ENCODE assay signal across 23 cellular contexts in the genomic region with DNA sequence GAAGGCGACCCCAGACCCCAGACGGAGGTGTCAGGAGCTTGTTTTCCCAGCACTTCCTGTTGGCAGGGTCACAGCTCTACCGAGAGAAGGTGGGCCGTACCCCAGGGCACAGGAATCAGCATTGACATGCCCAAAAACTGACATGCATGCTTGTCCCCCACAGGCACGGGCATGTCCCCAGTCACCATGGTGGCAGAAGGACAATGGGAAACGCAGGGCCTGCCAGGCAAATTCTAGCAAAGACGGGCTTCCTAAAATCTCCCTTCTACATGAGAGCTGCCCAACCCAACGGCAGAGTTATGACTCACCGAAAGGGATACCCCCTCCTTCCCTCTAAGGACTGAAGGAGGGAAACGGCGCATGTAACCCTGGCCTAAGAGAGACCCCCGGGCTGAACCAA. TPM values are rescaled to one million over a fixed set of nuclear protein-coding genes. Genes with fewer than 3 reads are reported as not detected.
DNase-seq lines count a peak whose midpoint lies in the region; TF ChIP-seq lines count a peak whose summit lies in the region.
"Had no signal": no experiment of that assay in that cellular context is flagged by ENCODE, and none has a peak within 500 bp of the region (broad histone marks: within the 10 kb centered on the region; RNA-seq: fewer than 3 reads in every experiment).

No MANE protein-coding gene starts in this region.

- H3K36me3 Mint-ChIP-seq in neural progenitor cell, result no peaks in the 10 kb centered on the region
- H3K36me3 Mint-ChIP-seq: activated naive CD4-positive, alpha-beta T cell treated with anti-CD3 and anti-CD28 coated beads, Interleukin-2, amount 50 U/mL, for 24 hours; CD4-positive, CD25-positive, alpha-beta regulatory T cell had no signal

- POLR2A ChIA-PET in RWPE1 (lab: Yijun Ruan, JAX; ENCODE audit: low non-redundant PET), result no interaction called here

- H3K4me3 ChIP-seq in epithelial cell of esophagus (ENCODE audit: low read length) (no peak overlapping the region), mesendoderm (ENCODE audit: low read length) (no peak overlapping the region), spleen (no peak overlapping the region), neural progenitor cell (no peak overlapping the region), MG63 (no peak overlapping the region)
- H3K4me3 ChIP-seq: lower lobe of right lung, thyroid gland had no signal

- no peak overlapping the region for H3K4ac ChIP-seq in mesendoderm (ENCODE audit: low read depth, low read length)

- no CpG with 5 or more reads among the region's 12 CpGs for WGBS in mesendoderm (ENCODE audit: extremely low coverage, insufficient coverage, low lambda C conversion rate)
- WGBS in spleen, 5 donors, result 69 to 82% (median 75%) methylated on average over 11 to 12 of the region's 12 CpGs

- intact Hi-C loops in spleen (cut with DNase I; ENCODE audit: low total_unique reads), result no loop called here

- peaks cover 23% of the 10 kb centered on the region for H3K79me1 ChIP-seq in mesendoderm (ENCODE audit: low read length)

- DNase-seq in RWPE1 (ENCODE audit: low spot score) (no peak), epithelial cell of esophagus (ENCODE audit: low read depth) (peak; percentile 45), mesendoderm (no peak), spleen (no peak), neural progenitor cell (ENCODE audit: low spot score) (no peak), cerebellar cortex (ENCODE audit: low spot score) (no peak), hepatic stellate cell (ENCODE audit: low spot score) (no peak), MG63 (no peak)
- DNase-seq: activated CD4-positive, alpha-beta T cell treated with anti-CD3 and anti-CD28 coated beads, Interleukin-2, amount 50 U/mL, for 4 hours; aorta; CD4-positive, CD25-positive, alpha-beta regulatory T cell; effector CD4-positive, alpha-beta T cell; erythroblast; H7; lower lobe of right lung; NCI-H1048; NCI-H1930; NCI-H2227 treated with DMSO at 0.1 percent for 48 hours; NCI-H69; stimulated activated CD4-positive, alpha-beta T cell treated with anti-CD3 and anti-CD28 coated beads, Interleukin-4, amount 100 ng/mL, for 4 hours; stimulated activated naive CD4-positive, alpha-beta T cell; thyroid gland had no signal

- H3K27me3 ChIP-seq in mesendoderm (ENCODE audit: insufficient read depth, low read length, poor library complexity), result no peaks in the 10 kb centered on the region
- no peaks in the 10 kb centered on the region for H3K27me3 ChIP-seq in spleen (replicated peaks in 1 of 7)
- H3K27me3 ChIP-seq in neural progenitor cell, result no peaks in the 10 kb centered on the region
- H3K27me3 ChIP-seq in MG63, result no peaks in the 10 kb centered on the region
- H3K27me3 ChIP-seq: thyroid gland had no signal

- H3K23ac ChIP-seq in mesendoderm (ENCODE audit: low read length), result no peak overlapping the region

- H3K4me1 ChIP-seq in mesendoderm (ENCODE audit: control insufficient read depth, low read depth, low read length), result peaks cover 5% of the 10 kb centered on the region
- peaks cover 4 to 48% (median 24%) of the 10 kb centered on the region in 6 donors for H3K4me1 ChIP-seq in spleen
- H3K4me1 ChIP-seq in neural progenitor cell, result no peaks in the 10 kb centered on the region

- peak overlapping the region; percentile 39 for H3K56ac ChIP-seq in mesendoderm (ENCODE audit: low read length)

- H3K9ac ChIP-seq in mesendoderm (ENCODE audit: low read length), result no peak overlapping the region
- H3K9ac ChIP-seq in neural progenitor cell, result no peak overlapping the region

- H3K4me2 ChIP-seq in mesendoderm (ENCODE audit: low read length) (no peak overlapping the region), neural progenitor cell (no peak overlapping the region)

- no peaks in the 10 kb centered on the region for H3K9me3 Mint-ChIP-seq in neural progenitor cell
- H3K9me3 Mint-ChIP-seq: activated naive CD4-positive, alpha-beta T cell treated with anti-CD3 and anti-CD28 coated beads, Interleukin-2, amount 50 U/mL, for 24 hours had no signal

- no peak overlapping the region for H2AK5ac ChIP-seq in mesendoderm (ENCODE audit: low read length)

- H3K27me3 Mint-ChIP-seq in neural progenitor cell (ENCODE audit: insufficient read depth, low read depth), result peaks cover 7% of the 10 kb centered on the region
- H3K27me3 Mint-ChIP-seq: activated naive CD4-positive, alpha-beta T cell treated with anti-CD3 and anti-CD28 coated beads, Interleukin-2, amount 50 U/mL, for 24 hours had no signal

- H2BK15ac ChIP-seq in mesendoderm (replicated peaks; ENCODE audit: low read depth), result no peak overlapping the region

- CTCF ChIA-PET in RWPE1 (lab: Yijun Ruan, JAX), result no interaction called here

- H2BK120ac ChIP-seq in mesendoderm (ENCODE audit: low read depth, low read length), result no peak overlapping the region

- H2AFZ ChIP-seq in neural progenitor cell (replicated peaks), result no peak overlapping the region

- H3F3A ChIP-seq in neural progenitor cell (ENCODE audit: low read depth), result no peaks in the 10 kb centered on the region

- no peaks in the 10 kb centered on the region for H3K9me3 ChIP-seq in spleen
- no peaks in the 10 kb centered on the region for H3K9me3 ChIP-seq in neural progenitor cell (ENCODE audit: low read depth)
- no peaks in the 10 kb centered on the region for H3K9me3 ChIP-seq in MG63
- H3K9me3 ChIP-seq: lower lobe of right lung, thyroid gland had no signal

- TF ChIP-seq POLR2A in spleen (IDR thresholded peaks at IDR 0.05), result no peak

- H3K27ac ChIP-seq in RWPE1, result peak overlapping the region; percentile 65
- H3K27ac ChIP-seq in mesendoderm (ENCODE audit: low read depth, low read length), result no peak overlapping the region
- peak overlapping the region in 7 of 8 donors; percentile 39 to 84 (median 73) for H3K27ac ChIP-seq in spleen
- H3K27ac ChIP-seq in neural progenitor cell, result no peak overlapping the region
- H3K27ac ChIP-seq: lower lobe of right lung had no signal

- TF ChIP-seq CTCF in RWPE1 (conservative IDR thresholded peaks at IDR 0.05; ENCODE audit: low read depth) (no peak), epithelial cell of esophagus (IDR thresholded peaks at IDR 0.05; ENCODE audit: insufficient read depth, low read depth, low read length, missing control alignments) (no peak), spleen (IDR thresholded peaks at IDR 0.05 in 8 of 11, conservative IDR thresholded peaks at IDR 0.05 in 3 of 11) (no peak), neural progenitor cell (IDR thresholded peaks at IDR 0.05) (no peak)

- H3K36me3 ChIP-seq in mesendoderm (ENCODE audit: control insufficient read depth, insufficient read depth, low read length) (no peaks in the 10 kb centered on the region), spleen (no peaks in the 10 kb centered on the region), neural progenitor cell (no peaks in the 10 kb centered on the region), MG63 (peaks cover 8% of the 10 kb centered on the region)
- H3K36me3 ChIP-seq: lower lobe of right lung, thyroid gland had no signal

- no peak overlapping the region for H3K4me3 Mint-ChIP-seq in neural progenitor cell
- H3K4me3 Mint-ChIP-seq: activated naive CD4-positive, alpha-beta T cell treated with anti-CD3 and anti-CD28 coated beads, Interleukin-2, amount 50 U/mL, for 24 hours; CD4-positive, CD25-positive, alpha-beta regulatory T cell had no signal

- H3K4me1 Mint-ChIP-seq in neural progenitor cell, result no peaks in the 10 kb centered on the region

- no peak overlapping the region for H3K18ac ChIP-seq in mesendoderm (ENCODE audit: low read length)

- H4K20me1 ChIP-seq in neural progenitor cell (ENCODE audit: low read depth), result no peaks in the 10 kb centered on the region

- no peak overlapping the region for H4K8ac ChIP-seq in mesendoderm (ENCODE audit: low read depth, low read length)

- peaks cover 41% of the 10 kb centered on the region for H3K79me2 ChIP-seq in mesendoderm (ENCODE audit: control insufficient read depth, insufficient read depth, low read length)
- H3K79me2 ChIP-seq in neural progenitor cell (ENCODE audit: low read depth), result no peaks in the 10 kb centered on the region

- H3K27ac Mint-ChIP-seq in neural progenitor cell, result no peak overlapping the region
- H3K27ac Mint-ChIP-seq: activated naive CD4-positive, alpha-beta T cell treated with anti-CD3 and anti-CD28 coated beads, Interleukin-2, amount 50 U/mL, for 24 hours; CD4-positive, CD25-positive, alpha-beta regulatory T cell had no signal

- no peak overlapping the region for H2BK5ac ChIP-seq in mesendoderm (ENCODE audit: low read length)

- H4K5ac ChIP-seq in mesendoderm (ENCODE audit: low read length), result no peak overlapping the region

RNA-seq across cellular contexts. Expression of a gene that starts 18.5 kb away (rescaled TPM):
- 3.8 TPM for polyA plus RNA-seq in mesendoderm (2013, experiment 1 of 2)
- 4.1 TPM for polyA plus RNA-seq in mesendoderm (2013, experiment 2 of 2)
- 10 to 100 TPM; 10.0 to 24.6 (median 15.8) TPM for total RNA-seq in spleen
- polyA plus RNA-seq in spleen, result 1 to 10 TPM; 1.2 to 3.6 (median 1.3) TPM
- total RNA-seq in neural progenitor cell (ENCODE audit: low replicate concordance), result 0.60 and 1.2 TPM in 2 replicates
- total RNA-seq in MG63 (2014; rRNA removed; shearing (Covaris generic); ENCODE audit: low replicate concordance), result 2.2 and 2.6 TPM in 2 replicates

Comparison
In these comparisons a context has a peak if more than half of its experiments do, and no peak if none do; other contexts are left out.
1. H3K27ac ChIP-seq: peak in RWPE1 (single experiment) and spleen (7 of 8); none in mesendoderm (single experiment) and neural progenitor cell (single experiment).